ENCODE assay signal across 25 cellular contexts in genomic region chr7:4806983-4807625, GRCh38. TPM values are rescaled to one million over a fixed set of nuclear protein-coding genes. Genes with fewer than 3 reads are reported as not detected.
DNase-seq lines count a peak whose midpoint lies in the region; ATAC-seq and TF ChIP-seq lines count a peak whose summit lies in the region.
"Had no signal": no experiment of that assay in that cellular context is flagged by ENCODE, and none has a peak within 500 bp of the region (broad histone marks: within the 10 kb centered on the region; RNA-seq: fewer than 3 reads in every experiment).

No MANE protein-coding gene starts in this region.

- no peak for TF ChIP-seq EP300 in tibial nerve (IDR thresholded peaks at IDR 0.05)

- peaks cover 13% of the 10 kb centered on the region for H3K27me3 ChIP-seq in RWPE2 (ENCODE audit: insufficient read depth, poor library complexity, severe bottlenecking)
- no peaks in the 10 kb centered on the region for H3K27me3 ChIP-seq in tibial nerve
- H3K27me3 ChIP-seq: ascending aorta, cardiac muscle cell, pancreas, Peyer's patch had no signal

- no peak for TF ChIP-seq CTCF in RWPE2 (IDR thresholded peaks at IDR 0.05; ENCODE audit: poor library complexity, severe bottlenecking)
- no peak for TF ChIP-seq CTCF in tibial nerve (IDR thresholded peaks at IDR 0.05)
- TF ChIP-seq CTCF in omental fat pad (IDR thresholded peaks at IDR 0.05) = no peak

- H3K36me3 ChIP-seq in RWPE2 (ENCODE audit: low read depth) (no peaks in the 10 kb centered on the region), tibial nerve (peaks cover 0 to 55% (median 0%) of the 10 kb centered on the region in 3 donors)
- H3K36me3 ChIP-seq: ascending aorta, pancreas, Peyer's patch, SJCRH30, transverse colon had no signal

- TF ChIP-seq POLR2A in tibial nerve (IDR thresholded peaks at IDR 0.05) = no peak

- H3K9me3 ChIP-seq in RWPE2 (ENCODE audit: severe bottlenecking) (no peaks in the 10 kb centered on the region), tibial nerve (no peaks in the 10 kb centered on the region)
- H3K9me3 ChIP-seq: ascending aorta, mucosa of descending colon, pancreas, Peyer's patch, SJCRH30, transverse colon had no signal

- no peak overlapping the region for H3K27ac ChIP-seq in RWPE2 (ENCODE audit: poor library complexity, severe bottlenecking)
- peak overlapping the region; percentile 70 for H3K27ac ChIP-seq in caudate nucleus (ENCODE audit: low read depth, low read length)
- H3K27ac ChIP-seq in tibial nerve = peak overlapping the region in 3 of 4 donors; percentile 34 to 81 (median 67)
- H3K27ac ChIP-seq: ascending aorta, cardiac muscle cell, pancreas, Peyer's patch, SJCRH30, transverse colon had no signal

- H3K4me1 ChIP-seq in RWPE2 (ENCODE audit: insufficient read depth, poor library complexity, severe bottlenecking) (no peaks in the 10 kb centered on the region), tibial nerve (peaks cover 0 to 25% (median 2%) of the 10 kb centered on the region in 4 donors)
- H3K4me1 ChIP-seq: ascending aorta, pancreas, SJCRH30, transverse colon had no signal

- ATAC-seq in RWPE2 (ENCODE audit: low read depth) (0 out of 3 replicates have a peak, but pooled peaks have one; percentile 9), GM19395 (IDR thresholded peaks at IDR 0.05; ENCODE audit: unreplicated experiment) (no peak), omental fat pad (ENCODE audit: low FRiP score) (no peak)
- ATAC-seq: mucosa of descending colon had no signal

- DNase-seq in RWPE2 (ENCODE audit: low spot score) (no peak), caudate nucleus (lab: John Stamatoyannopoulos, UW) (no peak), medulla oblongata (ENCODE audit: extremely low spot score) (peak; percentile 34), tibial nerve (ENCODE audit: low spot score in 2 of 2) (no peak), omental fat pad (ENCODE audit: low spot score) (no peak), NCI-H2196 treated with DMSO at 0.1 percent for 48 hours (lab: John Stamatoyannopoulos, UW; ENCODE audit: unreplicated experiment) (no peak)
- DNase-seq: activated CD4-positive, alpha-beta T cell treated with anti-CD3 and anti-CD28 coated beads, Interleukin-2, amount 50 U/mL, for 1 hour; activated gamma-delta T cell treated with Interleukin-2 at 50 U/mL for 16 hours; activated naive CD8-positive, alpha-beta T cell treated with anti-CD3 and anti-CD28 coated beads, Interleukin-2, amount 10 ng/mL, durations not matched to agents 7 days and 5 days; activated T-cell treated with anti-CD3 and anti-CD28 coated beads, Interleukin-2, amount 50 U/mL, for 48 hours; CD4-positive, alpha-beta memory T cell; erythroblast; mucosa of descending colon; NCI-H82; pancreas; Peyer's patch; SJCRH30; stimulated activated CD4-positive, alpha-beta T cell treated with anti-CD3 and anti-CD28 coated beads, Interleukin-1b, Interleukin-23, amount 100 ng/mL, for 48 hours; transverse colon had no signal

- no peak overlapping the region for H3K4me3 ChIP-seq in RWPE2 (ENCODE audit: severe bottlenecking)
- no peak overlapping the region for H3K4me3 ChIP-seq in tibial nerve
- H3K4me3 ChIP-seq: ascending aorta, cardiac muscle cell, mucosa of descending colon, pancreas, Peyer's patch, SJCRH30, smooth muscle cell, transverse colon had no signal

- 46 to 54% methylated on average over 18 of the region's 18 CpGs for WGBS in tibial nerve, 2 donors

RNA-seq across cellular contexts. Expression of gene AP5Z1, which starts 31.7 kb away (rescaled TPM):
- total RNA-seq in tibial nerve (10 to 100 TPM; 26.0 to 61.8 (median 40.7) TPM), omental fat pad (10 to 100 TPM; 14.8 to 36.9 (median 28.1) TPM)

RNA-seq across cellular contexts. Expression of gene PAPOLB, which starts 54.7 kb away (rescaled TPM):
- total RNA-seq in tibial nerve (1 to 10 TPM; 1.4 to 2.4 (median 1.8) TPM), omental fat pad (1 to 10 TPM in 1 of 4 donors, under 1 TPM in 3; 0.12 to 1.4 (median 0.31) TPM)
- total RNA-seq: activated naive CD8-positive, alpha-beta T cell treated with anti-CD3 and anti-CD28 coated beads, Interleukin-2, amount 10 ng/mL, durations not matched to agents 7 days and 5 days; ascending aorta; CD4-positive, alpha-beta memory T cell; HT-29; Peyer's patch; renal cortical epithelial cell; SJCRH30 had no signal
